ENCODE assay signal across 21 cellular contexts in genomic region chr1:177045156-177045555, GRCh38.
A peak's percentile ranks its signal among the peaks of the same experiment; 100 is the strongest.
DNase-seq lines count a peak whose midpoint lies in the region; ATAC-seq and TF ChIP-seq lines count a peak whose summit lies in the region.
"Had no signal": no experiment of that assay in that cellular context is flagged by ENCODE, and none has a peak within 500 bp of the region (broad histone marks: within the 10 kb centered on the region; RNA-seq: fewer than 3 reads in every experiment).

No MANE protein-coding gene starts in this region.

- no peak overlapping the region for H3K4me3 ChIP-seq in neuronal stem cell (ENCODE audit: low read length in 2 of 2)
- H3K4me3 ChIP-seq: BLaER1, GM23248, HAP-1 had no signal

- no peak overlapping the region for H2BK5ac ChIP-seq in neuronal stem cell (ENCODE audit: low read length)

- H3K18ac ChIP-seq in neuronal stem cell (ENCODE audit: low read length): no peak overlapping the region

- DNase-seq in ELF-1 (ENCODE audit: low read depth, low spot score): peak; percentile 4
- DNase-seq in astrocyte of the hippocampus (ENCODE audit: low read depth, low spot score): peak; percentile 13
- peak; percentile 58 for DNase-seq in left kidney (ENCODE audit: low read depth, low spot score)
- peak; percentile 23 for DNase-seq in neuronal stem cell (ENCODE audit: low spot score)
- DNase-seq in cerebellar nuclear complex (lab: John Stamatoyannopoulos, UW): no peak
- DNase-seq in EL: no peak
- no peak for DNase-seq in osteocyte (ENCODE audit: extremely low spot score, unreplicated experiment)
- DNase-seq: Caco-2; CD4-positive, CD25-positive, alpha-beta regulatory T cell; CD8-positive, alpha-beta T cell; DMS153; DND-41; GF-D8; GM23248; HFFc6 had no signal

- H3K4me2 ChIP-seq in neuronal stem cell (ENCODE audit: insufficient read depth, low read length, poor library complexity, severe bottlenecking): no peak overlapping the region
- H3K4me2 ChIP-seq: BLaER1 had no signal

- no peak overlapping the region for H3K4me3 Mint-ChIP-seq in osteocyte (ENCODE audit: unreplicated experiment)
- no peak overlapping the region for H3K4me3 Mint-ChIP-seq in stimulated activated memory B cell treated with anti-CD40 and anti-IgM and Interleukin-4, amounts not matched to agents 10 μg/mL and 1 μg/mL and 100 μg/mL, for 72 hours
- H3K4me3 Mint-ChIP-seq: B cell; CD4-positive, CD25-positive, alpha-beta regulatory T cell; CD8-positive, alpha-beta T cell; HFFc6 had no signal

- H3K36me3 Mint-ChIP-seq in osteocyte (ENCODE audit: unreplicated experiment): no peaks in the 10 kb centered on the region
- no peaks in the 10 kb centered on the region for H3K36me3 Mint-ChIP-seq in stimulated activated memory B cell treated with anti-CD40 and anti-IgM and Interleukin-4, amounts not matched to agents 10 μg/mL and 1 μg/mL and 100 μg/mL, for 72 hours
- H3K36me3 Mint-ChIP-seq: CD4-positive, CD25-positive, alpha-beta regulatory T cell; CD8-positive, alpha-beta T cell had no signal

- no CpG with 5 or more reads among the region's 3 CpGs for WGBS in neuronal stem cell (ENCODE audit: extremely low coverage in 2 of 2, insufficient read length in 2 of 2, insufficient replicate concordance in 1 of 2), 2 donors

- no peak for TF ChIP-seq CTCF in osteocyte (IDR thresholded peaks at IDR 0.05)

- H3K4me1 ChIP-seq in neuronal stem cell (ENCODE audit: control insufficient read depth in 2 of 2, insufficient read depth in 1 of 2, low read depth in 1 of 2, low read length in 2 of 2): peaks cover 0 to 8% of the 10 kb centered on the region in 2 donors
- H3K4me1 ChIP-seq: BLaER1, Caco-2, HAP-1 had no signal

- H2AK5ac ChIP-seq in neuronal stem cell (ENCODE audit: low read depth, low read length): no peak overlapping the region

- H3K27me3 Mint-ChIP-seq in osteocyte (ENCODE audit: unreplicated experiment): no peaks in the 10 kb centered on the region
- H3K27me3 Mint-ChIP-seq in stimulated activated memory B cell treated with anti-CD40 and anti-IgM and Interleukin-4, amounts not matched to agents 10 μg/mL and 1 μg/mL and 100 μg/mL, for 72 hours: peaks cover 12% of the 10 kb centered on the region
- H3K27me3 Mint-ChIP-seq: CD4-positive, CD25-positive, alpha-beta regulatory T cell had no signal

- no peak overlapping the region for H3K4ac ChIP-seq in neuronal stem cell (ENCODE audit: low read length)

- H3K36me3 ChIP-seq in neuronal stem cell (replicated peaks in 1 of 2; ENCODE audit: control insufficient read depth in 2 of 2, insufficient read depth in 2 of 2, low read length in 2 of 2): no peaks in the 10 kb centered on the region
- H3K36me3 ChIP-seq: BLaER1, HAP-1 had no signal

- ATAC-seq in stimulated activated memory B cell treated with anti-CD40 and anti-IgM and Interleukin-4, amounts not matched to agents 10 μg/mL and 1 μg/mL and 100 μg/mL, for 72 hours: no peak
- ATAC-seq: CD8-positive, alpha-beta T cell had no signal

- no peaks in the 10 kb centered on the region for H3K9me3 Mint-ChIP-seq in osteocyte (ENCODE audit: unreplicated experiment)
- peaks cover 3% of the 10 kb centered on the region for H3K9me3 Mint-ChIP-seq in stimulated activated memory B cell treated with anti-CD40 and anti-IgM and Interleukin-4, amounts not matched to agents 10 μg/mL and 1 μg/mL and 100 μg/mL, for 72 hours
- H3K9me3 Mint-ChIP-seq: CD8-positive, alpha-beta T cell had no signal

- no peak overlapping the region for H4K8ac ChIP-seq in neuronal stem cell (ENCODE audit: low read depth, low read length)

- H3K14ac ChIP-seq in neuronal stem cell (ENCODE audit: low read length): no peak overlapping the region

- no peak overlapping the region for H2BK15ac ChIP-seq in neuronal stem cell (ENCODE audit: low read length)

- no peak overlapping the region for H2BK120ac ChIP-seq in neuronal stem cell (ENCODE audit: low read depth, low read length)

- no peak overlapping the region for H3K9ac ChIP-seq in neuronal stem cell (ENCODE audit: low read depth, low read length, poor library complexity)
- H3K9ac ChIP-seq: BLaER1, GM23248 had no signal

- no peaks in the 10 kb centered on the region for H3K79me1 ChIP-seq in neuronal stem cell (ENCODE audit: low read depth, low read length)

- no peaks in the 10 kb centered on the region for H3K27me3 ChIP-seq in neuronal stem cell (ENCODE audit: control insufficient read depth in 3 of 3, insufficient read depth in 3 of 3, low read depth in 1 of 3, low read length in 3 of 3)
- H3K27me3 ChIP-seq: BLaER1 had no signal

- H3K9me3 ChIP-seq in neuronal stem cell (replicated peaks in 1 of 2; ENCODE audit: control insufficient read depth in 2 of 2, insufficient read depth in 1 of 2, low read depth in 1 of 2, low read length in 2 of 2): no peaks in the 10 kb centered on the region
- H3K9me3 ChIP-seq: BLaER1, Caco-2, HAP-1 had no signal

- H4K91ac ChIP-seq in neuronal stem cell (ENCODE audit: low read depth, low read length, poor library complexity): no peak overlapping the region

- no peaks in the 10 kb centered on the region for H3K4me1 Mint-ChIP-seq in osteocyte (ENCODE audit: unreplicated experiment)
- no peaks in the 10 kb centered on the region for H3K4me1 Mint-ChIP-seq in stimulated activated memory B cell treated with anti-CD40 and anti-IgM and Interleukin-4, amounts not matched to agents 10 μg/mL and 1 μg/mL and 100 μg/mL, for 72 hours
- H3K4me1 Mint-ChIP-seq: B cell; CD4-positive, CD25-positive, alpha-beta regulatory T cell had no signal

- no peak overlapping the region for H3K27ac ChIP-seq in neuronal stem cell (replicated peaks; ENCODE audit: low read length)
- H3K27ac ChIP-seq: 22Rv1, BLaER1, C4-2B, GM23248 had no signal

- H3K27ac Mint-ChIP-seq in osteocyte (ENCODE audit: unreplicated experiment): no peak overlapping the region
- no peak overlapping the region for H3K27ac Mint-ChIP-seq in stimulated activated memory B cell treated with anti-CD40 and anti-IgM and Interleukin-4, amounts not matched to agents 10 μg/mL and 1 μg/mL and 100 μg/mL, for 72 hours
- H3K27ac Mint-ChIP-seq: B cell; CD4-positive, CD25-positive, alpha-beta regulatory T cell; CD8-positive, alpha-beta T cell; HFFc6 had no signal

- H2BK12ac ChIP-seq in neuronal stem cell (ENCODE audit: low read length): no peak overlapping the region

- no peak overlapping the region for H2AFZ ChIP-seq in neuronal stem cell (ENCODE audit: low read length)
- H2AFZ ChIP-seq: GM23248 had no signal

- no peak overlapping the region for H3K23ac ChIP-seq in neuronal stem cell (ENCODE audit: low read depth, low read length, poor library complexity)

Comparison
In these comparisons a context has a peak if more than half of its experiments do, and no peak if none do; other contexts are left out.
1. DNase-seq: peak in ELF-1 (single experiment), astrocyte of the hippocampus (single experiment), left kidney (single experiment) and neuronal stem cell (single experiment); none in cerebellar nuclear complex (0 of 2), EL (single experiment) and osteocyte (single experiment).